In genomic region chr10:37390901-37391300, GRCh38 we compare ENCODE assay signal across 24 cellular contexts.
"Had no signal": no experiment of that assay in that cellular context is flagged by ENCODE, and none has a peak within 500 bp of the region (broad histone marks: within the 10 kb centered on the region; RNA-seq: fewer than 3 reads in every experiment).

No MANE protein-coding gene starts in this region.

- H3K27ac ChIP-seq: KMS-11 had no signal

- H3K9ac ChIP-seq: KMS-11 had no signal

- H3K4me2 ChIP-seq: KMS-11 had no signal

- DNase-seq: activated CD4-positive, alpha-beta T cell treated with anti-CD3 and anti-CD28 coated beads, Interleukin-2, amount 10 ng/mL, durations not matched to agents 24 days and 14 days; activated CD4-positive, alpha-beta T cell treated with anti-CD3 and anti-CD28 coated beads, Interleukin-2, amount 50 U/mL, for 4 hours; activated CD8-positive, alpha-beta T cell treated with anti-CD3 and anti-CD28 coated beads for 36 hours; activated effector memory CD4-positive, alpha-beta T cell treated with anti-CD3 and anti-CD28 coated beads, Interleukin-2, amount 50 U/mL, for 16 hours; activated naive CD4-positive, alpha-beta T cell; activated naive CD4-positive, alpha-beta T cell treated with anti-CD3 and anti-CD28 coated beads, Interleukin-2, amount 50 U/mL, for 16 hours; activated naive CD8-positive, alpha-beta T cell treated with anti-CD3 and anti-CD28 coated beads for 36 hours; activated T-cell treated with anti-CD3 and anti-CD28 coated beads, Interleukin-2, amount 50 U/mL, for 1 hour; activated T-cell treated with anti-CD3 and anti-CD28 coated beads, Interleukin-2, amount 50 U/mL, for 72 hours; amniotic stem cell; aorta; NCI-H1092; NCI-H1436 treated with DMSO at 0.1 percent for 48 hours; NCI-H1694 treated with DMSO at 0.1 percent for 48 hours; NCI-H2029 treated with DMSO at 0.1 percent for 48 hours; NCI-H2107; NCI-H2171; NCI-H510A; NCI-H526; NCI-H748 treated with DMSO at 0.1 percent for 48 hours; NK-92 treated with Interleukin-12 subunit alpha and Interleukin-12 subunit beta, amount 100 ng/mL, for 24 hours; Right ventricle myocardium superior; T1000 had no signal
